In the genomic region with DNA sequence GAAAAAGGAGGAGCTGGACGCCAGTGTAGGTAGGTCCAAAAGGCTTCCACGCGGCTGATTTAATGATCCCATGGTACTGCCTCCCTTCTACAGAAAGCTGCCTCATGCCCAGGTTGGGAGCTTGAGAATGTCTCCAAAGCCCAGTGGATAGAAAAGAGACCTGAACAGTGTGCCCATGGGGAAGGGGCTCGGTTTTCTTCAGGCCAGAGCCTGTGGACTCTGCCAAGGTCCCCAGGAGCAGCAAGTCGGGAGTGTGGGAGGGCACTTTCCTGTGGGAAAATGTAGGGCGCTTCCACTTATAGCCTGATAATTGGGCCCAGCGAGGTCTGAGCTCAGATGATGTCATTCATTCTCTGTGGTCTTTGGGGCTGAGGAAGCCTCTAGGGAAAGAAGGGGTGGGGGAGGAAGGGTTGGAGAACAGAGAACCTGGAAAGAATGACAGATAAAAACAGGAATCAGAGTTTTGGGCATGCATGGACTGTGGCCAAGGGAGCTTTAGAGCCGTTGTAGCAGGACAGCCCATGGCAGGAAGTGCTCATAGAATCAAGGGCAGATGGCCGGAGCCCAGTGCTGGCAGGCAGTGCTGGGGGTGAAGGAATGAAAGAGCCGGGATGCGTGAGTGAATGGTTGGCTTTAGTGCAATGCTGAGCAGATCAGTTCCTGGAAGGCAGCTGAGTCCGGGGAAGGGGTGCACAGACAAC, we compare ENCODE assay signal across 9 cellular contexts. TPM values are rescaled to one million over a fixed set of nuclear protein-coding genes. Genes with fewer than 3 reads are reported as not detected.
A peak's percentile ranks its signal among the peaks of the same experiment; 100 is the strongest.
DNase-seq lines count a peak whose midpoint lies in the region; ATAC-seq and TF ChIP-seq lines count a peak whose summit lies in the region.
"Had no signal": no experiment of that assay in that cellular context is flagged by ENCODE, and none has a peak within 500 bp of the region (broad histone marks: within the 10 kb centered on the region; RNA-seq: fewer than 3 reads in every experiment).

No MANE protein-coding gene starts in this region.

- H3K4me1 Mint-ChIP-seq in activated T-cell treated with anti-CD3 and anti-CD28 coated beads, Interleukin-2, amount 50 U/mL, for 24 hours (ENCODE audit: low read depth) = no peaks in the 10 kb centered on the region

- intact Hi-C loops in lower leg skin (cut with DNase I; ENCODE audit: low total_unique reads) (no loop called here), uterus (cut with DNase I; ENCODE audit: low total_unique reads) (no loop called here)

- no peaks in the 10 kb centered on the region for H3K9me3 ChIP-seq in uterus
- H3K9me3 ChIP-seq: A549 had no signal

- H3K27me3 ChIP-seq in uterus (no peaks in the 10 kb centered on the region), H7 (ENCODE audit: control insufficient read depth, insufficient read depth, low read length) (no peaks in the 10 kb centered on the region)

- peak; percentile 12 for DNase-seq in activated T-cell treated with anti-CD3 and anti-CD28 coated beads, Interleukin-2, amount 50 U/mL, for 24 hours
- DNase-seq in activated T-cell treated with anti-CD3 and anti-CD28 coated beads for 4 hours (no peak), dedifferentiated amniotic fluid mesenchymal stem cell (ENCODE audit: extremely low spot score) (peak; percentile 38), lower leg skin (ENCODE audit: low spot score in 2 of 2) (peak; percentile 13 to 84), uterus (peak; percentile 59 to 60), H7 (no peak)

- H3K9me3 Mint-ChIP-seq in activated T-cell treated with anti-CD3 and anti-CD28 coated beads, Interleukin-2, amount 50 U/mL, for 24 hours = peaks cover 4% of the 10 kb centered on the region

- no peaks in the 10 kb centered on the region for H3K36me3 Mint-ChIP-seq in activated T-cell treated with anti-CD3 and anti-CD28 coated beads, Interleukin-2, amount 50 U/mL, for 24 hours (ENCODE audit: low read depth)

- H3K4me3 ChIP-seq in lower leg skin (ENCODE audit: low read depth, poor library complexity, severe bottlenecking) = no peak overlapping the region
- no peak overlapping the region for H3K4me3 ChIP-seq in uterus
- H3K4me3 ChIP-seq in H7 (ENCODE audit: insufficient read depth, low read depth, low read length) = no peak overlapping the region
- H3K4me3 ChIP-seq: A549 had no signal

- peak overlapping the region; percentile 39 to 63 for H3K27ac ChIP-seq in uterus
- H3K27ac ChIP-seq: A549 had no signal

- H3K27ac Mint-ChIP-seq in activated T-cell treated with anti-CD3 and anti-CD28 coated beads, Interleukin-2, amount 50 U/mL, for 24 hours = no peak overlapping the region

- H3K4me1 ChIP-seq in uterus = peaks cover 0 to 5% of the 10 kb centered on the region in 2 donors
- H3K4me1 ChIP-seq: A549 had no signal

- TF ChIP-seq POLR2A in lower leg skin (IDR thresholded peaks at IDR 0.05) = no peak
- no peak for TF ChIP-seq POLR2A in uterus (IDR thresholded peaks at IDR 0.05)

- ATAC-seq in GM19035 (IDR thresholded peaks at IDR 0.05; ENCODE audit: unreplicated experiment) = no peak
- ATAC-seq in HG02798 (IDR thresholded peaks at IDR 0.05; ENCODE audit: poor library complexity, unreplicated experiment) = no peak

- H3K27me3 Mint-ChIP-seq in activated T-cell treated with anti-CD3 and anti-CD28 coated beads, Interleukin-2, amount 50 U/mL, for 24 hours = peaks cover 7% of the 10 kb centered on the region

- no peak for TF ChIP-seq CTCF in lower leg skin (IDR thresholded peaks at IDR 0.05)
- no peak for TF ChIP-seq CTCF in uterus (IDR thresholded peaks at IDR 0.05)

- 52 to 56% methylated on average over 12 of the region's 12 CpGs for WGBS in lower leg skin, 2 donors

- no peak overlapping the region for H3K4me3 Mint-ChIP-seq in activated T-cell treated with anti-CD3 and anti-CD28 coated beads, Interleukin-2, amount 50 U/mL, for 24 hours

- no peaks in the 10 kb centered on the region for H3K36me3 ChIP-seq in uterus
- H3K36me3 ChIP-seq in H7 (replicated peaks; ENCODE audit: control insufficient read depth, insufficient read depth, low read length) = no peaks in the 10 kb centered on the region

RNA-seq across cellular contexts. Expression of gene SH3PXD2B, which starts 42.5 kb away (rescaled TPM):
- total RNA-seq in lower leg skin = 10 to 100 TPM; 13.5 to 43.5 (median 28.1) TPM
- total RNA-seq in uterus = 10 to 100 TPM; 26.1 to 82.6 (median 31.0) TPM
- 36.7 and 47.7 TPM in 2 replicates for total RNA-seq in H7 (2014; rRNA removed; shearing (Covaris generic))

Comparison
In these comparisons a context has a peak if more than half of its experiments do, and no peak if none do; other contexts are left out.
1. DNase-seq: peak in activated T-cell treated with anti-CD3 and anti-CD28 coated beads, Interleukin-2, amount 50 U/mL, for 24 hours (single experiment), dedifferentiated amniotic fluid mesenchymal stem cell (single experiment), lower leg skin (2 of 2) and uterus (2 of 2); none in activated T-cell treated with anti-CD3 and anti-CD28 coated beads for 4 hours (single experiment) and H7 (single experiment).